In the genomic region with DNA sequence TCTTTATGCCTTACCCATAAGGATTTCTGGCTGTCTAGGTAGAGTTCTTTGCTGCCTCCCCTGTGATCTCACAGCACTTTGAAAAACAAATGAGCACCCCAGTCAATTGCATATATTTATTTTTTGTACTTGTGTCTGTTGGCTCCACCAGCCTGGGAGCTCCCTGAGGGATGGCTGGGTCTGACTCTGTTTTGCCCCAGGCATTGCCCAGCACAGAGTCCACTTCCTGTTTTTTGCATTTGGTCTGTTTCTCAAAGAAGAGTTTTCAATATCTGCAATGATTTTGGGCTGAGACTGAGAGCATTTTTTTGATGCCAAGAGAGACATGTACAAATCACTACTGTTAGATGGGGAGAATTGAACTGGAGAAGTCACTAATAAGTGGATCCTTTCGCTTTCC, we compare ENCODE assay signal across 24 cellular contexts.
DNase-seq lines count a peak whose midpoint lies in the region; ATAC-seq, FAIRE-seq and TF ChIP-seq lines count a peak whose summit lies in the region.
"Had no signal": no experiment of that assay in that cellular context is flagged by ENCODE, and none has a peak within 500 bp of the region (broad histone marks: within the 10 kb centered on the region; RNA-seq: fewer than 3 reads in every experiment).

No MANE protein-coding gene starts in this region.

- H3K9me2 ChIP-seq in PC-9 (ENCODE audit: insufficient read depth) = no peaks in the 10 kb centered on the region
- H3K9me2 ChIP-seq: SK-N-SH had no signal

- H3K79me2 ChIP-seq in PC-9 (ENCODE audit: low read depth) = no peaks in the 10 kb centered on the region

- H3K4me2 ChIP-seq in BLaER1 (peak overlapping the region; percentile 77), PC-9 (no peak overlapping the region)
- H3K4me2 ChIP-seq: SK-N-SH had no signal

- peaks cover 14% of the 10 kb centered on the region for H3K27me3 Mint-ChIP-seq in neural crest cell (ENCODE audit: low read depth)

- intact Hi-C loops in PC-9 (cut with micrococcal nuclease; ENCODE audit: unreplicated experiment) = no loop called here
- intact Hi-C loops in Right ventricle myocardium inferior (cut with DNase I) = no loop called here

- DNase-seq in GM12891 (ENCODE audit: insufficient read length, low spot score) (no peak), PC-9 (no peak), neural crest cell (ENCODE audit: low read depth, low spot score) (no peak), NOMO-1 treated with DMSO at 0.1 percent for 48 hours (lab: John Stamatoyannopoulos, UW; ENCODE audit: unreplicated experiment) (no peak), H54 (ENCODE audit: insufficient read length, low spot score) (no peak), Right ventricle myocardium inferior (ENCODE audit: missing footprints) (no peak)
- no peak for DNase-seq in central memory CD4-positive, alpha-beta T cell
- DNase-seq: 8988T; ACHN; BE2C; CD4-positive, CD25-positive, alpha-beta regulatory T cell; GDM1; GM23248; H9; NCI-H2029; NCI-H2227 treated with DMSO at 0.1 percent for 48 hours; NCI-H526 treated with DMSO at 0.1 percent for 48 hours; Peyer's patch; SK-N-SH; SW 1271 had no signal

- peak overlapping the region; percentile 59 for H3K27ac Mint-ChIP-seq in neural crest cell (ENCODE audit: unreplicated experiment)
- H3K27ac Mint-ChIP-seq: CD4-positive, CD25-positive, alpha-beta regulatory T cell; H9; T-helper 1 cell treated with Interleukin-12 subunit alpha and Interleukin-12 subunit beta and Interleukin-4 antibody, amounts not matched to agents 30 μg/mL and 1 μg/mL, for 36 hours had no signal

- POLR2A ChIA-PET in PC-9 (lab: Charles Lee; ENCODE audit: unreplicated experiment) = no interaction called here

- H4K20me1 ChIP-seq in BLaER1 (no peaks in the 10 kb centered on the region), PC-9 (ENCODE audit: insufficient read depth) (no peaks in the 10 kb centered on the region)

- FAIRE-seq in GM12891 (lab: Jason Lieb, UNC) (no peak), H54 (lab: Jason Lieb, UNC) (no peak)
- FAIRE-seq: GM19239 had no signal

- H3K9me3 ChIP-seq in BLaER1 = no peaks in the 10 kb centered on the region
- H3K9me3 ChIP-seq in PC-9 (ENCODE audit: insufficient read depth, low read depth) = no peaks in the 10 kb centered on the region
- H3K9me3 ChIP-seq: BE2C, Peyer's patch, SK-N-SH had no signal

- BruUV-seq in PC-9 (replicated peaks; lab: Mats Ljungman, UMichigan) = no TSS peak

- no peaks in the 10 kb centered on the region for H3K9me3 Mint-ChIP-seq in neural crest cell
- H3K9me3 Mint-ChIP-seq: H9; IgD-negative memory B cell; T-helper 1 cell treated with Interleukin-12 subunit alpha and Interleukin-12 subunit beta and Interleukin-4 antibody, amounts not matched to agents 30 μg/mL and 1 μg/mL, for 36 hours had no signal

- TF ChIP-seq CTCF in PC-9 (conservative IDR thresholded peaks at IDR 0.05) (no peak), neural crest cell (conservative IDR thresholded peaks at IDR 0.05) (no peak)

- H3K4me3 ChIP-seq in BLaER1 (peak overlapping the region; percentile 6; the same call in 1 of the 2 replicates), PC-9 (no peak overlapping the region)
- H3K4me3 ChIP-seq: GM23248, Peyer's patch had no signal

- no peak overlapping the region for H2AFZ ChIP-seq in PC-9
- H2AFZ ChIP-seq: GM23248 had no signal

- CTCF ChIA-PET in PC-9 (lab: Charles Lee) = no interaction called here

- H3K27me3 ChIP-seq in BLaER1 (no peaks in the 10 kb centered on the region), PC-9 (ENCODE audit: insufficient read depth, low read depth) (no peaks in the 10 kb centered on the region)
- H3K27me3 ChIP-seq: BE2C, Peyer's patch had no signal

- no peak overlapping the region for H3K4me3 Mint-ChIP-seq in neural crest cell
- H3K4me3 Mint-ChIP-seq: CD4-positive, CD25-positive, alpha-beta regulatory T cell; H9; IgD-negative memory B cell; T-helper 1 cell treated with Interleukin-12 subunit alpha and Interleukin-12 subunit beta and Interleukin-4 antibody, amounts not matched to agents 30 μg/mL and 1 μg/mL, for 36 hours had no signal

- peak overlapping the region; percentile 88 for H3K27ac ChIP-seq in BLaER1
- peak overlapping the region; percentile 76; the same call in 1 of the 2 replicates for H3K27ac ChIP-seq in PC-9
- H3K27ac ChIP-seq: GM23248, Peyer's patch had no signal

- H3K36me3 ChIP-seq in BLaER1 (no peaks in the 10 kb centered on the region), PC-9 (ENCODE audit: low read depth) (no peaks in the 10 kb centered on the region)
- H3K36me3 ChIP-seq: BE2C, Peyer's patch had no signal

- H3K4me1 ChIP-seq in BLaER1 (peaks cover 75% of the 10 kb centered on the region), PC-9 (replicated peaks; ENCODE audit: insufficient read depth) (peaks cover 62% of the 10 kb centered on the region)
- H3K4me1 ChIP-seq: BE2C had no signal

- H3K9ac ChIP-seq in BLaER1 = peak overlapping the region; percentile 68
- H3K9ac ChIP-seq: GM23248, SK-N-SH had no signal

- ATAC-seq in Right ventricle myocardium inferior = no peak

- H3K36me3 Mint-ChIP-seq in neural crest cell (ENCODE audit: low read depth) = no peaks in the 10 kb centered on the region
- H3K36me3 Mint-ChIP-seq: CD4-positive, CD25-positive, alpha-beta regulatory T cell; IgD-negative memory B cell had no signal

- H3F3A ChIP-seq in PC-9 (ENCODE audit: insufficient read depth, low read depth) = peaks cover 29% of the 10 kb centered on the region

- TF ChIP-seq POLR2A in GM12891 (IDR thresholded peaks at IDR 0.05; ENCODE audit: low read depth, low read length) (no peak), H54 (IDR thresholded peaks at IDR 0.05; ENCODE audit: low read depth, low read length) (no peak)

- H3K4me1 Mint-ChIP-seq in neural crest cell = peaks cover 48% of the 10 kb centered on the region
- H3K4me1 Mint-ChIP-seq: CD4-positive, CD25-positive, alpha-beta regulatory T cell; IgD-negative memory B cell had no signal

TF ChIP-seq in GM12891, 5 proteins besides CTCF, POLR2A, EP300 and RAD21:
- TF ChIP-seq POLR2AphosphoS5 (IDR thresholded peaks at IDR 0.05; ENCODE audit: low read depth, low read length) (no peak), POU2F2 (IDR thresholded peaks at IDR 0.05; ENCODE audit: low read depth, low read length) (no peak), PAX5 (IDR thresholded peaks at IDR 0.05; ENCODE audit: insufficient read depth, low read length, severe bottlenecking) (no peak), TAF1 (IDR thresholded peaks at IDR 0.05; ENCODE audit: low read depth, low read length) (no peak), SPI1 (IDR thresholded peaks at IDR 0.05; ENCODE audit: low read depth, low read length) (peak; percentile 68)
